Comparison of ENCODE assay signal across 1 cellular context in the genomic region with DNA sequence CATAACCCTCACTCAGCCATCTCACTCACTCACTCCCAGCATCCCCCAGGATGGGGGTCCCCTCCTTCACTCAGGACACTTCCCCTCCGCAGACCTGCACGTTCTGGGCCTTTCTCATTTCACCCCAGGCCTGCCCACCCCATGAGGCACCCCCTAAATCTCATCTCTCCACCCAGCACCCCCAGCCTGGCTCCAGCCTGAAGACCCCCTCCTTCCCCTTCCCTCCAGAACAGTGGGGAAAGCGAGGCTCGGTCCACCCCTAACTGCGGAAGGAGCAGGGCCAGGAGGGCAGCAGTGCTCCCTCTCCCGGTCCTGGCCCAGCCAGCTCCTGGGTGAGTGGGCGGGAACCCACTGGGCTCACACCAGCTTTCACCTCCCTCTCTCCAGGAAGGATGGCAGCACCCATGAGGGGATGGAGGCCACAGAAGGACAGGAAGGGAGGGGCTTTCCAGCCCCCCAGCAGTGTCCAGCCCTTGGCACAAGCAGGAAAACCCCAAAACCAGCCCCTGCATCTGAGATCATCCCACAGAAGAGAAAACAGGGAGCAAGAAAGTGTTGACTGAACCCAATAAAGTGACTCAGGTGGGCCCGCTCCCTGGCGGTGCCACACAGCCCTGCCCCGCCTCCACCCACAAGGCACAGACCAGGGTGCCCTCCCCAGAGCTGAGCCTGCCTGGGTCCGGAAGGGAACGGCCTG.
TF ChIP-seq lines count a peak whose summit lies in the region.

No MANE protein-coding gene starts in this region.

TF ChIP-seq in GM23338, 12 proteins besides CTCF, POLR2A, EP300 and RAD21 (continued from another document):
- no peak for TF ChIP-seq ZNF462 (CRISPR knock-in tag; IDR thresholded peaks at IDR 0.05)
- TF ChIP-seq NANOG (IDR thresholded peaks at IDR 0.05; ENCODE audit: borderline replicate concordance): no peak
- TF ChIP-seq ZNF114 (CRISPR knock-in tag; IDR thresholded peaks at IDR 0.05): no peak
- TF ChIP-seq EZH2phosphoT487 (IDR thresholded peaks at IDR 0.05; ENCODE audit: unreplicated experiment): no peak
- no peak for TF ChIP-seq ZNF331 (CRISPR knock-in tag; IDR thresholded peaks at IDR 0.05; ENCODE audit: low read depth)
- TF ChIP-seq, protein P1, sequence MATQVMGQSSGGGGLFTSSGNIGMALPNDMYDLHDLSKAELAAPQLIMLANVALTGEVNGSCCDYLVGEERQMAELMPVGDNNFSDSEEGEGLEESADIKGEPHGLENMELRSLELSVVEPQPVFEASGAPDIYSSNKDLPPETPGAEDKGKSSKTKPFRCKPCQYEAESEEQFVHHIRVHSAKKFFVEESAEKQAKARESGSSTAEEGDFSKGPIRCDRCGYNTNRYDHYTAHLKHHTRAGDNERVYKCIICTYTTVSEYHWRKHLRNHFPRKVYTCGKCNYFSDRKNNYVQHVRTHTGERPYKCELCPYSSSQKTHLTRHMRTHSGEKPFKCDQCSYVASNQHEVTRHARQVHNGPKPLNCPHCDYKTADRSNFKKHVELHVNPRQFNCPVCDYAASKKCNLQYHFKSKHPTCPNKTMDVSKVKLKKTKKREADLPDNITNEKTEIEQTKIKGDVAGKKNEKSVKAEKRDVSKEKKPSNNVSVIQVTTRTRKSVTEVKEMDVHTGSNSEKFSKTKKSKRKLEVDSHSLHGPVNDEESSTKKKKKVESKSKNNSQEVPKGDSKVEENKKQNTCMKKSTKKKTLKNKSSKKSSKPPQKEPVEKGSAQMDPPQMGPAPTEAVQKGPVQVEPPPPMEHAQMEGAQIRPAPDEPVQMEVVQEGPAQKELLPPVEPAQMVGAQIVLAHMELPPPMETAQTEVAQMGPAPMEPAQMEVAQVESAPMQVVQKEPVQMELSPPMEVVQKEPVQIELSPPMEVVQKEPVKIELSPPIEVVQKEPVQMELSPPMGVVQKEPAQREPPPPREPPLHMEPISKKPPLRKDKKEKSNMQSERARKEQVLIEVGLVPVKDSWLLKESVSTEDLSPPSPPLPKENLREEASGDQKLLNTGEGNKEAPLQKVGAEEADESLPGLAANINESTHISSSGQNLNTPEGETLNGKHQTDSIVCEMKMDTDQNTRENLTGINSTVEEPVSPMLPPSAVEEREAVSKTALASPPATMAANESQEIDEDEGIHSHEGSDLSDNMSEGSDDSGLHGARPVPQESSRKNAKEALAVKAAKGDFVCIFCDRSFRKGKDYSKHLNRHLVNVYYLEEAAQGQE (IDR thresholded peaks at IDR 0.05; ENCODE audit: unreplicated experiment): no peak
TF ChIP-seq in GM23338: peak in this region for 0.
